In the genomic region with DNA sequence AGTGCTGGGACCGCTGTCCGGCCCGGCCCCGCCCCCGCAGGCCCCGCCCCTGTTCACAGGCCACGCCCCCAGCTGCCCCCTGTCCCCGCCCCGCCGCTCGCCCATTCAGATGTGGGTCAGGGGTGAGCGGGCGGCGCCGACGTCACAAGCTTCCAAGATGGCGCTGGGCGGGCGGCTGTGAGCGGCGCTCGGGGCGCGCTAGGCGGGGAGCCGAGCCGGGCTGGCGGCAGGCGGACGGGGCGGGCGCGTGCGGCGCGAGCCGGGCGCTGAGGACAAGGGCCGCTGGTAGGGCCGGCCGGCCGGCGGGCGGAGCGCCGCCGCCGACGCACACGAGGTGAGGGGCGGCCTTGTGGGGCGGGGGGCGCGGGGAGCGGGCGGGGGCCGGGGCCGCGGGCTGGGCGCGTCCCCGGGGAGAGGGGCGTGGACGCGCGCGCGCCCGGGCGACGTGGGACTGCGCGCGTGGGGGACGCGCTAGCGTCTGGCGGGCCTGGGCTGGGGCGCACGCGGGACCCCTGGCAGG, we compare ENCODE assay signal across 8 cellular contexts. TPM values are rescaled to one million over a fixed set of nuclear protein-coding genes. Genes with fewer than 3 reads are reported as not detected.
DNase-seq lines count a peak whose midpoint lies in the region; ATAC-seq and TF ChIP-seq lines count a peak whose summit lies in the region.
"Not testable (repeated sequence)": the region's sequence is repeated elsewhere in the genome, so short reads cannot be mapped to it uniquely, and the experiment has no call there.

A gene with protein sequence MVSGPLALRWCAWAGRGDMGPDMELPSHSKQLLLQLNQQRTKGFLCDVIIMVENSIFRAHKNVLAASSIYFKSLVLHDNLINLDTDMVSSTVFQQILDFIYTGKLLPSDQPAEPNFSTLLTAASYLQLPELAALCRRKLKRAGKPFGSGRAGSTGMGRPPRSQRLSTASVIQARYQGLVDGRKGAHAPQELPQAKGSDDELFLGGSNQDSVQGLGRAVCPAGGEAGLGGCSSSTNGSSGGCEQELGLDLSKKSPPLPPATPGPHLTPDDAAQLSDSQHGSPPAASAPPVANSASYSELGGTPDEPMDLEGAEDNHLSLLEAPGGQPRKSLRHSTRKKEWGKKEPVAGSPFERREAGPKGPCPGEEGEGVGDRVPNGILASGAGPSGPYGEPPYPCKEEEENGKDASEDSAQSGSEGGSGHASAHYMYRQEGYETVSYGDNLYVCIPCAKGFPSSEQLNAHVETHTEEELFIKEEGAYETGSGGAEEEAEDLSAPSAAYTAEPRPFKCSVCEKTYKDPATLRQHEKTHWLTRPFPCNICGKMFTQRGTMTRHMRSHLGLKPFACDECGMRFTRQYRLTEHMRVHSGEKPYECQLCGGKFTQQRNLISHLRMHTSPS (plus strand): TSS at position 145 of the 520 bp plus-strand sequence. CDS start 25,461 bp downstream, outside the sequence.

- H3K4me1 Mint-ChIP-seq in nephron progenitor cell = not testable (repeated sequence)

- H3K4me3 Mint-ChIP-seq in nephron progenitor cell = peak within 1 kb of the TSS; percentile 71

- not testable (repeated sequence) for H3K27ac Mint-ChIP-seq in nephron progenitor cell

- TF ChIP-seq CTCF in astrocyte of the spinal cord (IDR thresholded peaks at IDR 0.05; ENCODE audit: low read depth, low read length); nephron progenitor cell (IDR thresholded peaks at IDR 0.05); tibial artery (IDR thresholded peaks at IDR 0.05): not testable (repeated sequence)

- DNase-seq in astrocyte of the spinal cord (ENCODE audit: low read depth, low spot score); Right ventricle myocardium superior; tibial artery: not testable (repeated sequence)
- peak; percentile 21 for DNase-seq in nephron progenitor cell

- intact Hi-C loops in Right ventricle myocardium superior (cut with DNase I); tibial artery (cut with DNase I; ENCODE audit: low total_unique reads): not testable (repeated sequence)

- H3K27me3 Mint-ChIP-seq in nephron progenitor cell (ENCODE audit: low read depth, poor library complexity) = not testable (repeated sequence)

- H3K36me3 ChIP-seq in tibial artery = not testable (repeated sequence)

- H3K9me3 ChIP-seq in tibial artery = not testable (repeated sequence)

- not testable (repeated sequence) for H3K9me3 Mint-ChIP-seq in nephron progenitor cell

- TF ChIP-seq POLR2A in GM18505 (IDR thresholded peaks at IDR 0.05; ENCODE audit: borderline replicate concordance, extremely low read depth, insufficient read depth, insufficient read length) = not testable (repeated sequence)

- peak within 1 kb of the TSS in 1 of 2 donors; percentile 55 for H3K27ac ChIP-seq in tibial artery

- H3K27me3 ChIP-seq in tibial artery = not testable (repeated sequence)

- ATAC-seq in GM18505 (IDR thresholded peaks at IDR 0.05; ENCODE audit: unreplicated experiment) (peak; percentile 69), GM21825 (IDR thresholded peaks at IDR 0.05; ENCODE audit: unreplicated experiment) (peak; percentile 56), HG03159 (IDR thresholded peaks at IDR 0.05; ENCODE audit: unreplicated experiment) (peak; percentile 73), SK-N-SH treated with all-trans-retinoic acid at 6 μM for 48 hours (peak; percentile 83), Right ventricle myocardium superior (ENCODE audit: poor library complexity) (peak; percentile 98)

- H3K36me3 Mint-ChIP-seq in nephron progenitor cell (ENCODE audit: low read depth) = not testable (repeated sequence)

- peak within 1 kb of the TSS; percentile 33 for H3K4me3 ChIP-seq in astrocyte of the spinal cord (ENCODE audit: low read depth, low read length)
- H3K4me3 ChIP-seq in tibial artery = peak within 1 kb of the TSS; percentile 50 to 52

- not testable (repeated sequence) for H3K4me1 ChIP-seq in tibial artery

- in situ Hi-C loops in astrocyte of the spinal cord (cut with HindIII; ENCODE audit: low sequenced_read_pairs) = not testable (repeated sequence)

RNA-seq across cellular contexts. Expression of the gene that starts here (rescaled TPM):
- 1.4 TPM for total RNA-seq in Right ventricle myocardium superior
